ENCODE assay signal across 1 cellular context in genomic region chr17:29594441-29595090, GRCh38.
TF ChIP-seq lines count a peak whose summit lies in the region.

No MANE protein-coding gene starts in this region.

TF ChIP-seq in H1, 55 proteins besides CTCF, POLR2A, EP300 and RAD21:
- TF ChIP-seq HDAC6 (IDR thresholded peaks at IDR 0.05; ENCODE audit: low read depth, low read length), result no peak
